9 cellular contexts compared by ENCODE assay signal in the genomic region with DNA sequence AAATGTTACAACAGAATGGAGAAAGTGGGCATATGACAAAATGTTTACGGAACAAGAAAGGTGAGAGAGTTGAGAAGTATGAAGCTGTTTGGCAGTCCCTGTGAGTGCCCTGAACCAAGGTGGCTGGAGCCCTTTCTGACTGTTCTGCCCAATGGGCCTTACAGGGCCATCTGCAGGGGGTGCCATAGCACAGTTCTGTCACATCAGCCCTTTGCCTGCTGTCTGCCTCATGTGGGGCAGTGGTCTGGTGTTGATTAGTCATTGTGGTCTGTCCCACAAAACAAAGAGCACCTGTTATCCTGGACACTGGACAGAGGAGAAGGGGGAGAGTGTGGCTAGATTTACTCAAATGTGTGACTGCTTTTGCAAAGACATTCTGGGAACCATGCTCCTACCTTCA. TPM values are rescaled to one million over a fixed set of nuclear protein-coding genes. Genes with fewer than 3 reads are reported as not detected.
A peak's percentile ranks its signal among the peaks of the same experiment; 100 is the strongest.
DNase-seq lines count a peak whose midpoint lies in the region; ATAC-seq, FAIRE-seq and TF ChIP-seq lines count a peak whose summit lies in the region.
"Had no signal": no experiment of that assay in that cellular context is flagged by ENCODE, and none has a peak within 500 bp of the region (broad histone marks: within the 10 kb centered on the region; RNA-seq: fewer than 3 reads in every experiment).

No MANE protein-coding gene starts in this region.

- H3K27me3 ChIP-seq in lower lobe of right lung (ENCODE audit: low read depth) (no peaks in the 10 kb centered on the region), smooth muscle cell (ENCODE audit: low read depth) (no peaks in the 10 kb centered on the region)
- H3K27me3 ChIP-seq: uterus had no signal

- no peak overlapping the region for H3K4me2 ChIP-seq in smooth muscle cell

- no peak overlapping the region for H3K9ac ChIP-seq in smooth muscle cell (ENCODE audit: low read depth)

- no peak for TF ChIP-seq POLR2A in GM12891 (IDR thresholded peaks at IDR 0.05; ENCODE audit: low read depth, low read length)

- H3K27ac ChIP-seq in lower lobe of right lung (no peak overlapping the region), smooth muscle cell (ENCODE audit: low read depth) (no peak overlapping the region)
- H3K27ac ChIP-seq: uterus had no signal

- WGBS in smooth muscle cell (ENCODE audit: low lambda C conversion rate) = 89% methylated on average over 1 of the region's 1 CpG

- H3K79me2 ChIP-seq in smooth muscle cell (ENCODE audit: low read depth) = no peaks in the 10 kb centered on the region

- H3F3A ChIP-seq in smooth muscle cell (ENCODE audit: low read depth) = no peaks in the 10 kb centered on the region

- TF ChIP-seq CTCF in lower lobe of right lung (IDR thresholded peaks at IDR 0.05) (no peak), smooth muscle cell (IDR thresholded peaks at IDR 0.05; ENCODE audit: borderline replicate concordance, insufficient read depth, poor library complexity, severe bottlenecking) (no peak)

- H2AFZ ChIP-seq in smooth muscle cell (ENCODE audit: low read depth) = no peak overlapping the region

- intact Hi-C loops in lower lobe of right lung (cut with DNase I) = no loop called here

- no peaks in the 10 kb centered on the region for H4K20me1 ChIP-seq in smooth muscle cell (ENCODE audit: low read depth)

- H3K4me3 ChIP-seq in lower lobe of right lung (no peak overlapping the region), smooth muscle cell (no peak overlapping the region)
- H3K4me3 ChIP-seq: uterus had no signal

- ATAC-seq in GM18870 (IDR thresholded peaks at IDR 0.05; ENCODE audit: unreplicated experiment) (peak; percentile 38), GM21786 (IDR thresholded peaks at IDR 0.05; ENCODE audit: unreplicated experiment) (peak; percentile 42), HG03442 (IDR thresholded peaks at IDR 0.05; ENCODE audit: unreplicated experiment) (peak; percentile 41), lower lobe of right lung (no peak), HG03135 (IDR thresholded peaks at IDR 0.05; ENCODE audit: unreplicated experiment) (no peak)

- H3K9me3 ChIP-seq in lower lobe of right lung (no peaks in the 10 kb centered on the region), smooth muscle cell (replicated peaks; ENCODE audit: low read depth) (no peaks in the 10 kb centered on the region)
- H3K9me3 ChIP-seq: uterus had no signal

- H3K4me1 ChIP-seq in lower lobe of right lung = no peaks in the 10 kb centered on the region
- H3K4me1 ChIP-seq in smooth muscle cell (ENCODE audit: low read depth) = no peaks in the 10 kb centered on the region
- H3K4me1 ChIP-seq: uterus had no signal

- FAIRE-seq in GM12891 (lab: Jason Lieb, UNC) = no peak

- peak; percentile 27 for DNase-seq in foreskin melanocyte
- no peak for DNase-seq in lower lobe of right lung
- no peak for DNase-seq in smooth muscle cell (lab: John Stamatoyannopoulos, UW; ENCODE audit: unreplicated experiment)
- DNase-seq in GM12891 (ENCODE audit: insufficient read length, low spot score) = no peak
- DNase-seq: uterus had no signal

- H3K36me3 ChIP-seq in lower lobe of right lung (no peaks in the 10 kb centered on the region), smooth muscle cell (ENCODE audit: low read depth) (no peaks in the 10 kb centered on the region)
- H3K36me3 ChIP-seq: uterus had no signal

TF ChIP-seq in GM12891, 5 proteins besides CTCF, POLR2A, EP300 and RAD21:
- no peak for TF ChIP-seq POU2F2 (IDR thresholded peaks at IDR 0.05; ENCODE audit: low read depth, low read length)
- TF ChIP-seq PAX5 (IDR thresholded peaks at IDR 0.05; ENCODE audit: insufficient read depth, low read length, severe bottlenecking) = no peak
- TF ChIP-seq TAF1 (IDR thresholded peaks at IDR 0.05; ENCODE audit: low read depth, low read length) = no peak
- TF ChIP-seq SPI1 (IDR thresholded peaks at IDR 0.05; ENCODE audit: low read depth, low read length) = no peak
- no peak for TF ChIP-seq POLR2AphosphoS5 (IDR thresholded peaks at IDR 0.05; ENCODE audit: low read depth, low read length)

RNA-seq across cellular contexts. Expression of a gene that starts 51.5 kb away (rescaled TPM):
- total RNA-seq in lower lobe of right lung (24.9 TPM), smooth muscle cell (11.9 and 16.3 TPM in 2 replicates)
- polyA plus RNA-seq in smooth muscle cell = 6.2 and 8.3 TPM in 2 replicates
- 12.5 TPM for polyA plus RNA-seq in GM12891 (2012; ENCODE audit: low read depth, missing spikeins)

Comparison
In these comparisons a context has a peak if more than half of its experiments do, and no peak if none do; other contexts are left out.
1. ATAC-seq: peak in GM18870 (single experiment), GM21786 (single experiment) and HG03442 (single experiment); none in lower lobe of right lung (0 of 2) and HG03135 (single experiment).